ENCODE assay signal across 8 cellular contexts in the genomic region with DNA sequence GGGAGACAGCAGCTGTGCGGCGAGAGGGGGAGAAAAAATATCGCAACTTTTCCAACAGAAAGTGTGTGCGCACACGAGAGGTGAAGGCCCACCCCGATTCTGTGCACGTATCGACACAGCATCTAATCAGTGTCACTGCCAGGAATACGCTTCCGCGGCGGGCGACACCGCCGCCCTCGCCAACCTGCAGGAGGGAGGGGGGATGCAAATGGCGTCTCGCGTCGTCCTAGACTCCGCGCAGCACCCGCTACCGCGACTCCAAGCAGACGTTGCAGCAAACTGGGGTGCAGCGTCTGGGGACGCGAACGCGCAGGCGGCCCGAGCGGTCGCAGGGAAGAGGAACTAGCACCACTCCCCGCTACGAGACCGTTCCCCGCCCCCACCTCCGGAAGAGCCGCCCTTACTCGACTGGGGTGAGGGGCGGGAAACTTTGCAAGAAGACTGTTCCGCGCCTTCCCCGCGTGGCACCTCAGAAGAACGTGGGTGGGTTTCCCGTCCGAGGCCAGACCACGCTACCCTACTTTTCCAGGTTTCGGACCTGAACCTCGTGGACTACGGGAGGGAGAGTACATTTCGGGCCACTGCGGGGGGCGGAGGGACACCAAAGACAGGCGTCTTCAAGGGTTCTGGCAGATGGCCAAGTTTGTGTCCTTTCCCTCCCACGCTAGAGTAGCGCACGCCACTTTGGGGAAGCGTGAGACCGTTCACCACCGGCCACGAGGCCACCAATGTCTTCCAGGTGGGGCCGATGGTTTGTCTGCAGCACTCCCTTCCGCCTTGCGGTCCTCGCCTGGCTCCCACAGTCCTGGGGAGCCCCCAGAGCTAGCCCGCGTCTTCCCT.
A peak's percentile ranks its signal among the peaks of the same experiment; 100 is the strongest.
DNase-seq lines count a peak whose midpoint lies in the region; ATAC-seq and TF ChIP-seq lines count a peak whose summit lies in the region.

No MANE protein-coding gene starts in this region.

- H3K36me3 ChIP-seq in GM06990 (ENCODE audit: control insufficient read depth, insufficient read depth, low read length): no peaks in the 10 kb centered on the region

- no peak for TF ChIP-seq CTCF in GM06990 (IDR thresholded peaks at IDR 0.05; ENCODE audit: insufficient read depth, low read length, poor library complexity, severe bottlenecking)

- H3K27me3 ChIP-seq in GM06990 (replicated peaks; ENCODE audit: control insufficient read depth, insufficient read depth, low read length): no peaks in the 10 kb centered on the region

- DNase-seq in GM06990 (ENCODE audit: extremely low read depth, insufficient read length): peak; percentile 92
- DNase-seq in NCI-H510A treated with DMSO at 0.1 percent for 48 hours (lab: John Stamatoyannopoulos, UW): peak; percentile 67
- DNase-seq in activated CD4-positive, alpha-beta T cell treated with anti-CD3 and anti-CD28 coated beads, Interleukin-2, amount 50 U/mL, for 48 hours: peak; percentile 74 to 75
- DNase-seq in effector CD4-positive, alpha-beta T cell: peak; percentile 54
- DNase-seq in midbrain (lab: John Stamatoyannopoulos, UW): peak; percentile 34
- peak; percentile 63 to 72 for DNase-seq in stimulated activated CD8-positive, alpha-beta memory T cell treated with anti-CD3 and anti-CD28 coated beads, Interleukin-7, amount 100 ng/mL, for 4 hours (ENCODE audit: low read depth in 2 of 2)
- DNase-seq in DMS79 (lab: John Stamatoyannopoulos, UW): no peak

- peak; percentile 37 for ATAC-seq in HG02588 (IDR thresholded peaks at IDR 0.05; ENCODE audit: unreplicated experiment)

- peak overlapping the region; percentile 65 for H3K4me3 ChIP-seq in GM06990 (replicated peaks; ENCODE audit: low read depth, low read length)
